ENCODE assay signal across 14 cellular contexts in the genomic region with DNA sequence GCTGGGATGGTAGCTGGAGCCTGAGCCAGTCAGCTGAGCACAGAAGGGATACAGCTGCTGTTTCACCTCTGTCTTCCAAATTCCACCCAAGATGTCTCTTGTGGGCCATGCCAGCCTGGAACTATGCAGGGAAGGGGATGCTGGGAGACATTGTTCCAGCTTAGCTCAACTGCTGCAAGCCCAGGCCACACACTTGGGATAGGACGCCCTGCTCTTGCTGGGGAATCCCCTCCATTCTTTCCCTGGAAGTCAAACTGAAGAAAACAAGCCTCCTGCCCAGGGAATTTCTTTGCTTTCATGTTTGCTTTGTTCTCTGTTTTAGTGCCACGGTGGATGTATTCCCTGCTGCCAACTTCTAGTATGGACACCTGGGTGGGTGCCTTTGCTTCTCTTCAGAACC.
"Had no signal": no experiment of that assay in that cellular context is flagged by ENCODE, and none has a peak within 500 bp of the region (broad histone marks: within the 10 kb centered on the region; RNA-seq: fewer than 3 reads in every experiment).

No MANE protein-coding gene starts in this region.

- H3K27ac Mint-ChIP-seq: activated CD4-positive, alpha-beta memory T cell treated with anti-CD3 and anti-CD28 coated beads, Interleukin-2, amount 10 ng/mL, durations not matched to agents 7 days and 5 days; activated naive CD4-positive, alpha-beta T cell treated with anti-CD3 and anti-CD28 coated beads, Interleukin-2, amount 10 ng/mL, durations not matched to agents 7 days and 5 days; activated T-cell treated with anti-CD3 and anti-CD28 coated beads, Interleukin-2, amount 50 U/mL, for 24 hours; naive thymus-derived CD4-positive, alpha-beta T cell; stimulated activated effector memory CD8-positive, alpha-beta T cell treated with anti-CD3 and anti-CD28 coated beads, Interleukin-12 subunit alpha, Interleukin-12 subunit beta, amount 100 ng/mL, for 72 hours; T-helper 17 cell had no signal

- H3K4me3 Mint-ChIP-seq: activated CD4-positive, alpha-beta memory T cell treated with anti-CD3 and anti-CD28 coated beads, Interleukin-2, amount 10 ng/mL, durations not matched to agents 7 days and 5 days; activated naive CD4-positive, alpha-beta T cell treated with anti-CD3 and anti-CD28 coated beads, Interleukin-2, amount 10 ng/mL, durations not matched to agents 7 days and 5 days; activated T-cell treated with anti-CD3 and anti-CD28 coated beads, Interleukin-2, amount 50 U/mL, for 24 hours; naive thymus-derived CD4-positive, alpha-beta T cell; stimulated activated effector memory CD8-positive, alpha-beta T cell treated with anti-CD3 and anti-CD28 coated beads, Interleukin-12 subunit alpha, Interleukin-12 subunit beta, amount 100 ng/mL, for 72 hours; T-helper 17 cell had no signal

- H3K36me3 Mint-ChIP-seq: activated naive CD4-positive, alpha-beta T cell treated with anti-CD3 and anti-CD28 coated beads, Interleukin-2, amount 10 ng/mL, durations not matched to agents 7 days and 5 days; naive thymus-derived CD4-positive, alpha-beta T cell; stimulated activated effector memory CD8-positive, alpha-beta T cell treated with anti-CD3 and anti-CD28 coated beads, Interleukin-12 subunit alpha, Interleukin-12 subunit beta, amount 100 ng/mL, for 72 hours had no signal

- H3K36me3 ChIP-seq: ascending aorta, esophagus muscularis mucosa, gastrocnemius medialis, heart right ventricle, pancreas had no signal

- H3K27ac ChIP-seq: ascending aorta, esophagus muscularis mucosa, gastrocnemius medialis, heart right ventricle, pancreas had no signal

- H3K9me3 Mint-ChIP-seq: activated CD4-positive, alpha-beta memory T cell treated with anti-CD3 and anti-CD28 coated beads, Interleukin-2, amount 10 ng/mL, durations not matched to agents 7 days and 5 days; activated naive CD4-positive, alpha-beta T cell treated with anti-CD3 and anti-CD28 coated beads, Interleukin-2, amount 10 ng/mL, durations not matched to agents 7 days and 5 days; activated T-cell treated with anti-CD3 and anti-CD28 coated beads, Interleukin-2, amount 50 U/mL, for 24 hours; naive thymus-derived CD4-positive, alpha-beta T cell; stimulated activated effector memory CD8-positive, alpha-beta T cell treated with anti-CD3 and anti-CD28 coated beads, Interleukin-12 subunit alpha, Interleukin-12 subunit beta, amount 100 ng/mL, for 72 hours had no signal

- DNase-seq: activated CD4-positive, alpha-beta memory T cell treated with anti-CD3 and anti-CD28 coated beads, Interleukin-2, amount 10 ng/mL, durations not matched to agents 7 days and 5 days; activated CD4-positive, alpha-beta T cell treated with anti-CD3 and anti-CD28 coated beads for 4 hours; activated naive CD4-positive, alpha-beta T cell treated with anti-CD3 and anti-CD28 coated beads, Interleukin-2, amount 10 ng/mL, durations not matched to agents 7 days and 5 days; activated T-cell treated with anti-CD3 and anti-CD28 coated beads, Interleukin-2, amount 50 U/mL, for 24 hours; gastrocnemius medialis; heart right ventricle; naive thymus-derived CD4-positive, alpha-beta T cell; pancreas; retina; T-helper 17 cell had no signal

- H3K27me3 ChIP-seq: ascending aorta, gastrocnemius medialis, pancreas had no signal

- H3K9me3 ChIP-seq: ascending aorta, esophagus muscularis mucosa, gastrocnemius medialis, heart right ventricle, pancreas had no signal

- H3K4me1 Mint-ChIP-seq: activated CD4-positive, alpha-beta memory T cell treated with anti-CD3 and anti-CD28 coated beads, Interleukin-2, amount 10 ng/mL, durations not matched to agents 7 days and 5 days; activated naive CD4-positive, alpha-beta T cell treated with anti-CD3 and anti-CD28 coated beads, Interleukin-2, amount 10 ng/mL, durations not matched to agents 7 days and 5 days; stimulated activated effector memory CD8-positive, alpha-beta T cell treated with anti-CD3 and anti-CD28 coated beads, Interleukin-12 subunit alpha, Interleukin-12 subunit beta, amount 100 ng/mL, for 72 hours had no signal

- H3K4me3 ChIP-seq: ascending aorta, esophagus muscularis mucosa, gastrocnemius medialis, heart right ventricle, lung, pancreas had no signal

- ATAC-seq: gastrocnemius medialis; heart right ventricle; naive thymus-derived CD4-positive, alpha-beta T cell; stimulated activated effector memory CD8-positive, alpha-beta T cell treated with anti-CD3 and anti-CD28 coated beads, Interleukin-12 subunit alpha, Interleukin-12 subunit beta, amount 100 ng/mL, for 72 hours; T-helper 17 cell had no signal

- H3K4me1 ChIP-seq: ascending aorta, pancreas had no signal
